In genomic region chr1:201328576-201328975, GRCh38 we compare ENCODE assay signal across 26 cellular contexts. TPM values are rescaled to one million over a fixed set of nuclear protein-coding genes. Genes with fewer than 3 reads are reported as not detected.
"Had no signal": no experiment of that assay in that cellular context is flagged by ENCODE, and none has a peak within 500 bp of the region (broad histone marks: within the 10 kb centered on the region; RNA-seq: fewer than 3 reads in every experiment).

No MANE protein-coding gene starts in this region.

- H3K36me3 ChIP-seq: brain microvascular endothelial cell had no signal

- H3K4me3 Mint-ChIP-seq: activated CD8-positive, alpha-beta T cell treated with anti-CD3 and anti-CD28 coated beads, Interleukin-2, amount 10 ng/mL, durations not matched to agents 7 days and 5 days; activated naive CD8-positive, alpha-beta T cell; activated T-cell treated with anti-CD3 and anti-CD28 coated beads, Interleukin-2, amount 50 U/mL, for 24 hours; activated T-helper 1 cell treated with anti-CD3 and anti-CD28 coated beads, Interleukin-12 subunit alpha, Interleukin-12 subunit beta, Interleukin-2, Interleukin-4 antibody, amounts not matched to agents 30 ng/mL and 10 ng/mL and 1 ng/mL, durations not matched to agents 14 hours and 24 hours and 36 hours; IgD-negative memory B cell; T-helper 1 cell treated with Interleukin-12 subunit alpha and Interleukin-12 subunit beta and Interleukin-4 antibody, amounts not matched to agents 30 μg/mL and 1 μg/mL, for 36 hours had no signal

- ATAC-seq: activated CD4-positive, CD25-positive, alpha-beta regulatory T cell treated with anti-CD3 and anti-CD28 coated beads, Interleukin-2, amount 50 U/mL, for 24 hours; activated CD8-positive, alpha-beta T cell treated with anti-CD3 and anti-CD28 coated beads, Interleukin-2, amount 10 ng/mL, durations not matched to agents 7 days and 5 days; Panc1 had no signal

- H3K4me1 Mint-ChIP-seq: IgD-negative memory B cell had no signal

- H3K36me3 Mint-ChIP-seq: activated naive CD8-positive, alpha-beta T cell; IgD-negative memory B cell had no signal

- H3K27me3 Mint-ChIP-seq: activated naive CD8-positive, alpha-beta T cell; activated T-cell treated with anti-CD3 and anti-CD28 coated beads, Interleukin-2, amount 50 U/mL, for 24 hours had no signal

- H3K9me3 Mint-ChIP-seq: activated T-cell treated with anti-CD3 and anti-CD28 coated beads, Interleukin-2, amount 50 U/mL, for 24 hours; activated T-helper 1 cell treated with anti-CD3 and anti-CD28 coated beads, Interleukin-12 subunit alpha, Interleukin-12 subunit beta, Interleukin-2, Interleukin-4 antibody, amounts not matched to agents 30 ng/mL and 10 ng/mL and 1 ng/mL, durations not matched to agents 14 hours and 24 hours and 36 hours; IgD-negative memory B cell; T-helper 1 cell treated with Interleukin-12 subunit alpha and Interleukin-12 subunit beta and Interleukin-4 antibody, amounts not matched to agents 30 μg/mL and 1 μg/mL, for 36 hours had no signal

- H3K27ac ChIP-seq: brain microvascular endothelial cell, KMS-11 had no signal

- DNase-seq: activated CD4-positive, alpha-beta T cell treated with anti-CD3 and anti-CD28 coated beads for 4 hours; activated CD8-positive, alpha-beta T cell treated with anti-CD3 and anti-CD28 coated beads, Interleukin-2, amount 10 ng/mL, durations not matched to agents 7 days and 5 days; activated effector memory CD4-positive, alpha-beta T cell treated with anti-CD3 and anti-CD28 coated beads, Interleukin-2, amount 50 U/mL, for 16 hours; activated naive CD4-positive, alpha-beta T cell treated with Interleukin-2 at 50 U/mL for 16 hours; activated T-cell treated with anti-CD3 and anti-CD28 coated beads, Interleukin-2, amount 50 U/mL, for 24 hours; amygdala; NCI-H1105; NCI-H1436; NCI-H1694 treated with DMSO at 0.1 percent for 48 hours; NCI-H2029 treated with DMSO at 0.1 percent for 48 hours; NCI-H345; NCI-H510A; NCI-H526 treated with DMSO at 0.1 percent for 48 hours; NCI-H82; OCI-M1; RPMI8226; SHP77 treated with DMSO at 0.1 percent for 48 hours had no signal

- H3K4me2 ChIP-seq: KMS-11 had no signal

- H3K27ac Mint-ChIP-seq: activated CD8-positive, alpha-beta T cell treated with anti-CD3 and anti-CD28 coated beads, Interleukin-2, amount 10 ng/mL, durations not matched to agents 7 days and 5 days; activated naive CD8-positive, alpha-beta T cell; activated T-cell treated with anti-CD3 and anti-CD28 coated beads, Interleukin-2, amount 50 U/mL, for 24 hours; activated T-helper 1 cell treated with anti-CD3 and anti-CD28 coated beads, Interleukin-12 subunit alpha, Interleukin-12 subunit beta, Interleukin-2, Interleukin-4 antibody, amounts not matched to agents 30 ng/mL and 10 ng/mL and 1 ng/mL, durations not matched to agents 14 hours and 24 hours and 36 hours; IgD-negative memory B cell; T-helper 1 cell treated with Interleukin-12 subunit alpha and Interleukin-12 subunit beta and Interleukin-4 antibody, amounts not matched to agents 30 μg/mL and 1 μg/mL, for 36 hours had no signal

RNA-seq across cellular contexts. Expression of gene PKP1, which starts 45.3 kb away (rescaled TPM):
- total RNA-seq: activated CD8-positive, alpha-beta T cell treated with anti-CD3 and anti-CD28 coated beads, Interleukin-2, amount 10 ng/mL, durations not matched to agents 7 days and 5 days; activated T-helper 1 cell treated with anti-CD3 and anti-CD28 coated beads, Interleukin-12 subunit alpha, Interleukin-12 subunit beta, Interleukin-2, Interleukin-4 antibody, amounts not matched to agents 30 ng/mL and 10 ng/mL and 1 ng/mL, durations not matched to agents 14 hours and 24 hours and 36 hours; SK-MEL-5 had no signal
- polyA plus RNA-seq: IgD-negative memory B cell had no signal

RNA-seq across cellular contexts. Expression of gene TNNT2, which starts 48.9 kb away (rescaled TPM):
- total RNA-seq: activated CD8-positive, alpha-beta T cell treated with anti-CD3 and anti-CD28 coated beads, Interleukin-2, amount 10 ng/mL, durations not matched to agents 7 days and 5 days; activated T-helper 1 cell treated with anti-CD3 and anti-CD28 coated beads, Interleukin-12 subunit alpha, Interleukin-12 subunit beta, Interleukin-2, Interleukin-4 antibody, amounts not matched to agents 30 ng/mL and 10 ng/mL and 1 ng/mL, durations not matched to agents 14 hours and 24 hours and 36 hours; SK-MEL-5 had no signal
- polyA plus RNA-seq: IgD-negative memory B cell had no signal
